15 cellular contexts compared by ENCODE assay signal in the genomic region with DNA sequence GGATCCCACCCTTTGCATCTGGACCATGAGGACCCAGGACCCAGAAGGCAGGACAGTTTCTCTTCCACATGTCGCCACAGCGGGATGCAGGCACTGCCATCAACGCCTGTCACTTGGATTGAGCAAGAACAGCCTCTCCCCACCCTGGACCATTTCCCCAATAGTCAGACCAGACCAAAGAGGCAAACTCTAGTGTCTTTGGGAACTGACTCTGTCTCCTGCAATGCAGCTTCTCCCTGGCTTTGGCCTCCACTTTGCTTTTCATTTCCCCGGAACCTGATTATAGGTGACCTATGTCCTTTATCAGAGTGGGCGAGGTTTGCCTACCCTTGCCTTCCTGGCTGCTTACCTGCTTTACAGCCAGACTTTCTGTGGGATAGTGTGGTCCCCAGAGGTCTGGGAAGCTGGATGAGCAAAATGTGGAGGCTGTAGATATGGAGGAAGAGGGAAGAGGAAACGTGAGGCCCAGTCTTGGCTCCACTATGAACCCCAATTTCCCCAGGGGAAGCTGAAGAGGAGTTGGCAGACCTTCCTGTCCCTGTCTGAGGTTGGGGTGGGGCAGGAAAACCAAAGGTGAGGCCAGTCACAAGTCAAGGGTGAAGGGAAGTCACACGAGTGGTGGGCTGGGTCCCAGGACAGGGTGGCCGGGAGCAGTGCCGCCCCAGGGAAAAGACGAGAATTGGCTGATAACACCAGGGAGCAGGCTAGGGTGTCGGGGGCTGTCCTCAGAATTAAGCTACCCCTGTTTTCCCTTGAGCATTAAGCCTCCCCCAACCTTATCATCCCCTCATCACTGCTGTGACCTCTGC. TPM values are rescaled to one million over a fixed set of nuclear protein-coding genes. Genes with fewer than 3 reads are reported as not detected.
A peak's percentile ranks its signal among the peaks of the same experiment; 100 is the strongest.
DNase-seq lines count a peak whose midpoint lies in the region; ATAC-seq, FAIRE-seq and TF ChIP-seq lines count a peak whose summit lies in the region.
"Had no signal": no experiment of that assay in that cellular context is flagged by ENCODE, and none has a peak within 500 bp of the region (broad histone marks: within the 10 kb centered on the region; RNA-seq: fewer than 3 reads in every experiment).

No MANE protein-coding gene starts in this region.

- H3K36me3 ChIP-seq in MM.1S (replicated peaks; ENCODE audit: insufficient read depth, low read length): no peaks in the 10 kb centered on the region

- H3K27ac ChIP-seq in CD4-positive, alpha-beta T cell (ENCODE audit: low read depth, low read length): no peak overlapping the region
- no peak overlapping the region for H3K27ac ChIP-seq in MM.1S (ENCODE audit: low read length)

- H2AFZ ChIP-seq in MM.1S (ENCODE audit: low read length): no peak overlapping the region

- H3K27me3 Mint-ChIP-seq in CD4-positive, alpha-beta T cell: no peaks in the 10 kb centered on the region
- H3K27me3 Mint-ChIP-seq in activated naive CD8-positive, alpha-beta T cell: no peaks in the 10 kb centered on the region
- peaks cover 0 to 12% (median 0%) of the 10 kb centered on the region in 5 donors for H3K27me3 Mint-ChIP-seq in naive thymus-derived CD8-positive, alpha-beta T cell

- no peak for DNase-seq in CD4-positive, alpha-beta T cell
- DNase-seq in MM.1S: no peak
- no peak for DNase-seq in naive thymus-derived CD8-positive, alpha-beta T cell
- DNase-seq in NCI-H226: no peak
- no peak for DNase-seq in GM12892 (ENCODE audit: insufficient read length)
- DNase-seq: hypothalamus; NCI-H1048; NCI-H774; stimulated activated CD4-positive, alpha-beta T cell treated with anti-CD3 and anti-CD28 coated beads, Interleukin-2, amount 100 ng/mL, for 48 hours had no signal

- H3K79me2 ChIP-seq in MM.1S (ENCODE audit: low read length): peaks cover 77% of the 10 kb centered on the region

- no peaks in the 10 kb centered on the region for H3K27me3 ChIP-seq in CD4-positive, alpha-beta T cell (ENCODE audit: control insufficient read depth, insufficient read depth, low read length)
- H3K27me3 ChIP-seq in MM.1S (replicated peaks; ENCODE audit: insufficient read depth, low read length): no peaks in the 10 kb centered on the region

- no peaks in the 10 kb centered on the region for H3K9me3 Mint-ChIP-seq in CD4-positive, alpha-beta T cell
- H3K9me3 Mint-ChIP-seq in activated naive CD8-positive, alpha-beta T cell (ENCODE audit: low read depth): no peaks in the 10 kb centered on the region
- H3K9me3 Mint-ChIP-seq in naive thymus-derived CD8-positive, alpha-beta T cell: no peaks in the 10 kb centered on the region

- POLR2A ChIA-PET in CD4-positive, alpha-beta T cell (lab: Charles Lee): no interaction called here
- POLR2A ChIA-PET in naive thymus-derived CD8-positive, alpha-beta T cell (lab: Charles Lee): no interaction called here

- no peak for FAIRE-seq in GM12892 (lab: Jason Lieb, UNC)
- FAIRE-seq: D721Med, endothelial cell of umbilical vein had no signal

- peaks cover 57% of the 10 kb centered on the region for H3K4me1 ChIP-seq in MM.1S (ENCODE audit: low read length)

- H3F3A ChIP-seq in MM.1S (ENCODE audit: insufficient read depth, low read length): peaks cover 16% of the 10 kb centered on the region; the same call in 1 of the 2 replicates

- no peaks in the 10 kb centered on the region for H3K36me3 Mint-ChIP-seq in CD4-positive, alpha-beta T cell (ENCODE audit: low read depth)
- H3K36me3 Mint-ChIP-seq in activated naive CD8-positive, alpha-beta T cell: peaks cover 11% of the 10 kb centered on the region
- H3K36me3 Mint-ChIP-seq in naive thymus-derived CD8-positive, alpha-beta T cell: no peaks in the 10 kb centered on the region

- no peaks in the 10 kb centered on the region for H3K9me3 ChIP-seq in CD4-positive, alpha-beta T cell (ENCODE audit: control insufficient read depth, low read length)
- H3K9me3 ChIP-seq in MM.1S (replicated peaks; ENCODE audit: insufficient read depth, low read length): no peaks in the 10 kb centered on the region

- no peak for ATAC-seq in CD4-positive, alpha-beta T cell (ENCODE audit: poor library complexity)
- no peak for ATAC-seq in naive thymus-derived CD8-positive, alpha-beta T cell
- no peak for ATAC-seq in HG03045 (IDR thresholded peaks at IDR 0.05; ENCODE audit: unreplicated experiment)

- no peaks in the 10 kb centered on the region for H4K20me1 ChIP-seq in MM.1S (ENCODE audit: insufficient read depth, low read length)

- H3K9ac ChIP-seq in MM.1S (ENCODE audit: low read length): no peak overlapping the region

- H3K4me3 ChIP-seq in MM.1S (ENCODE audit: low read length): no peak overlapping the region

- no peak for TF ChIP-seq POLR2A in GM12892 (IDR thresholded peaks at IDR 0.05; ENCODE audit: low read depth, low read length)

- TF ChIP-seq CTCF in CD4-positive, alpha-beta T cell (IDR thresholded peaks at IDR 0.05): no peak
- TF ChIP-seq CTCF in MM.1S (IDR thresholded peaks at IDR 0.05; ENCODE audit: low read length): no peak

- intact Hi-C loops in CD4-positive, alpha-beta T cell (cut with DNase I, micrococcal nuclease): loop anchor here in 1 of 2 experiments (10.0 kb wide), 1 partner anchor 87 kb away; the partner anchor contains the start of gene HDAC7

- H3K27ac Mint-ChIP-seq in CD4-positive, alpha-beta T cell: no peak overlapping the region
- H3K27ac Mint-ChIP-seq in activated naive CD8-positive, alpha-beta T cell: no peak overlapping the region
- H3K27ac Mint-ChIP-seq in naive thymus-derived CD8-positive, alpha-beta T cell: peak overlapping the region in 1 of 10 donors; percentile 15
- H3K27ac Mint-ChIP-seq: progenitor cell of endocrine pancreas had no signal

- no peaks in the 10 kb centered on the region for H3K9me2 ChIP-seq in MM.1S (replicated peaks; ENCODE audit: insufficient read depth, low read length)

- H3K4me2 ChIP-seq in MM.1S (ENCODE audit: low read depth, low read length): 0 out of 2 replicates have a peak overlapping the region, but pooled peaks have one; percentile 7

- CTCF ChIA-PET in CD4-positive, alpha-beta T cell (lab: Charles Lee): interaction anchor here (1.4 kb wide), 1 partner anchor 65 kb away, joined by 3 read pairs; no protein-coding TSS in a partner anchor

- peak overlapping the region; percentile 15 for H3K4me3 Mint-ChIP-seq in CD4-positive, alpha-beta T cell
- H3K4me3 Mint-ChIP-seq in activated naive CD8-positive, alpha-beta T cell: peak overlapping the region; percentile 45
- H3K4me3 Mint-ChIP-seq in naive thymus-derived CD8-positive, alpha-beta T cell: peak overlapping the region in 7 of 10 donors; percentile 7 to 45 (median 30)

- peaks cover 72% of the 10 kb centered on the region for H3K4me1 Mint-ChIP-seq in CD4-positive, alpha-beta T cell (ENCODE audit: low read depth)
- peaks cover 52% of the 10 kb centered on the region for H3K4me1 Mint-ChIP-seq in activated naive CD8-positive, alpha-beta T cell (ENCODE audit: low read depth)
- H3K4me1 Mint-ChIP-seq in naive thymus-derived CD8-positive, alpha-beta T cell: peaks cover 30 to 61% (median 56%) of the 10 kb centered on the region in 4 donors

RNA-seq across cellular contexts. Expression of gene VDR, which starts 3.3 kb away (rescaled TPM):
- total RNA-seq in CD4-positive, alpha-beta T cell: 1 to 10 TPM in 1 of 2 experiments, under 1 TPM in 1; 0.93 to 1.6 TPM
- under 1 TPM; 0.49 to 0.73 TPM for total RNA-seq in naive thymus-derived CD8-positive, alpha-beta T cell
- polyA plus RNA-seq in naive thymus-derived CD8-positive, alpha-beta T cell: not detected
- polyA plus RNA-seq in GM12892 (2012; ENCODE audit: missing spikeins): 12.0 TPM
- total RNA-seq: lung microvascular endothelial cell had no signal
